In the genomic region with DNA sequence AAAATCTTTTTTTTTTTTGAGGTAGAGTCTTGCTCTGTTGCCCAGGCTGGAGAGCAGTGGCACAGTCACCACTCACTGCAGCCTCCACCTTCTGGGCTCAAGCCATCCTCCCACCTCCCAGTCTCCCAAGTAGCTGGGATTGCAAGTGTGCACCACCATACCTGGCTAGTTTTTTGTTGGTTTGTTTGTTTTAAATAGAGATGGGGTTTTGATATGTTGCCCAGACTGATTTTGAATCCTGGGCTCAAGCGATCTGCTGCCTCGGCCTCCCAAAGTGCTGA, we compare ENCODE assay signal across 12 cellular contexts. TPM values are rescaled to one million over a fixed set of nuclear protein-coding genes. Genes with fewer than 3 reads are reported as not detected.
DNase-seq lines count a peak whose midpoint lies in the region; ATAC-seq, FAIRE-seq and TF ChIP-seq lines count a peak whose summit lies in the region.
"Had no signal": no experiment of that assay in that cellular context is flagged by ENCODE, and none has a peak within 500 bp of the region (broad histone marks: within the 10 kb centered on the region; RNA-seq: fewer than 3 reads in every experiment).

No MANE protein-coding gene starts in this region.

- FAIRE-seq in HTR-8/SVneo (lab: Jason Lieb, UNC): no peak
- FAIRE-seq: islet of Langerhans had no signal

- no peak for TF ChIP-seq CTCF in fibroblast of the aortic adventitia (IDR thresholded peaks at IDR 0.05; ENCODE audit: insufficient read depth, low read length)

- H3K4me3 Mint-ChIP-seq in activated CD4-positive, alpha-beta T cell treated with anti-CD3 and anti-CD28 coated beads, Interleukin-2, amount 10 ng/mL, durations not matched to agents 7 days and 5 days: peak overlapping the region; percentile 84
- H3K4me3 Mint-ChIP-seq in activated CD4-positive, alpha-beta memory T cell treated with anti-CD3 and anti-CD28 coated beads for 36 hours: peak overlapping the region; percentile 81
- H3K4me3 Mint-ChIP-seq in stimulated activated effector memory CD8-positive, alpha-beta T cell treated with anti-CD3 and anti-CD28 coated beads, Interleukin-12 subunit alpha, Interleukin-12 subunit beta, amount 100 ng/mL, for 72 hours: peak overlapping the region; percentile 87

- CTCF ChIA-PET in activated CD4-positive, alpha-beta T cell treated with anti-CD3 and anti-CD28 coated beads, Interleukin-2, amount 10 ng/mL, durations not matched to agents 7 days and 5 days (lab: Charles Lee): interaction anchor here (0.7 kb wide), 3 partner anchors 98 to 641 kb away, joined by 3 to 5 read pairs (median 4); no protein-coding TSS in a partner anchor
- CTCF ChIA-PET in activated CD4-positive, alpha-beta memory T cell treated with anti-CD3 and anti-CD28 coated beads for 36 hours (lab: Charles Lee): interaction anchor here (5.5 kb wide), 1 partner anchor 130 kb away, joined by 77 read pairs; a partner anchor contains a TSS

- intact Hi-C loops in activated CD4-positive, alpha-beta memory T cell treated with anti-CD3 and anti-CD28 coated beads for 36 hours (cut with micrococcal nuclease): no loop called here

- H3K9me3 Mint-ChIP-seq in activated CD4-positive, alpha-beta T cell treated with anti-CD3 and anti-CD28 coated beads, Interleukin-2, amount 10 ng/mL, durations not matched to agents 7 days and 5 days: no peaks in the 10 kb centered on the region
- H3K9me3 Mint-ChIP-seq in activated CD4-positive, alpha-beta memory T cell treated with anti-CD3 and anti-CD28 coated beads for 36 hours: no peaks in the 10 kb centered on the region
- H3K9me3 Mint-ChIP-seq in stimulated activated effector memory CD8-positive, alpha-beta T cell treated with anti-CD3 and anti-CD28 coated beads, Interleukin-12 subunit alpha, Interleukin-12 subunit beta, amount 100 ng/mL, for 72 hours: no peaks in the 10 kb centered on the region

- no peaks in the 10 kb centered on the region for H3K27me3 Mint-ChIP-seq in activated CD4-positive, alpha-beta T cell treated with anti-CD3 and anti-CD28 coated beads, Interleukin-2, amount 10 ng/mL, durations not matched to agents 7 days and 5 days
- H3K27me3 Mint-ChIP-seq in activated CD4-positive, alpha-beta memory T cell treated with anti-CD3 and anti-CD28 coated beads for 36 hours: no peaks in the 10 kb centered on the region

- peak overlapping the region; percentile 99 for H3K4me3 ChIP-seq in fibroblast of the aortic adventitia (ENCODE audit: low read depth, low read length)

- peaks cover 25% of the 10 kb centered on the region for H3K36me3 Mint-ChIP-seq in activated CD4-positive, alpha-beta T cell treated with anti-CD3 and anti-CD28 coated beads, Interleukin-2, amount 10 ng/mL, durations not matched to agents 7 days and 5 days (ENCODE audit: low read depth)
- H3K36me3 Mint-ChIP-seq in activated CD4-positive, alpha-beta memory T cell treated with anti-CD3 and anti-CD28 coated beads for 36 hours: peaks cover 7% of the 10 kb centered on the region
- peaks cover 20% of the 10 kb centered on the region for H3K36me3 Mint-ChIP-seq in stimulated activated effector memory CD8-positive, alpha-beta T cell treated with anti-CD3 and anti-CD28 coated beads, Interleukin-12 subunit alpha, Interleukin-12 subunit beta, amount 100 ng/mL, for 72 hours

- ATAC-seq in stimulated activated effector memory CD8-positive, alpha-beta T cell treated with anti-CD3 and anti-CD28 coated beads, Interleukin-12 subunit alpha, Interleukin-12 subunit beta, amount 100 ng/mL, for 72 hours: no peak
- ATAC-seq in GM21619 (IDR thresholded peaks at IDR 0.05; ENCODE audit: unreplicated experiment) (no peak), HG02970 (IDR thresholded peaks at IDR 0.05; ENCODE audit: low FRiP score, unreplicated experiment) (no peak)

- peak overlapping the region; percentile 90 for H3K27ac Mint-ChIP-seq in activated CD4-positive, alpha-beta T cell treated with anti-CD3 and anti-CD28 coated beads, Interleukin-2, amount 10 ng/mL, durations not matched to agents 7 days and 5 days
- H3K27ac Mint-ChIP-seq in activated CD4-positive, alpha-beta memory T cell treated with anti-CD3 and anti-CD28 coated beads for 36 hours: peak overlapping the region; percentile 68
- peak overlapping the region; percentile 91 for H3K27ac Mint-ChIP-seq in stimulated activated effector memory CD8-positive, alpha-beta T cell treated with anti-CD3 and anti-CD28 coated beads, Interleukin-12 subunit alpha, Interleukin-12 subunit beta, amount 100 ng/mL, for 72 hours

- peaks cover 36% of the 10 kb centered on the region for H3K4me1 Mint-ChIP-seq in activated CD4-positive, alpha-beta T cell treated with anti-CD3 and anti-CD28 coated beads, Interleukin-2, amount 10 ng/mL, durations not matched to agents 7 days and 5 days
- H3K4me1 Mint-ChIP-seq in activated CD4-positive, alpha-beta memory T cell treated with anti-CD3 and anti-CD28 coated beads for 36 hours (ENCODE audit: low read depth): peaks cover 50% of the 10 kb centered on the region
- H3K4me1 Mint-ChIP-seq in stimulated activated effector memory CD8-positive, alpha-beta T cell treated with anti-CD3 and anti-CD28 coated beads, Interleukin-12 subunit alpha, Interleukin-12 subunit beta, amount 100 ng/mL, for 72 hours: peaks cover 47% of the 10 kb centered on the region

- no peak for DNase-seq in activated CD4-positive, alpha-beta T cell treated with anti-CD3 and anti-CD28 coated beads, Interleukin-2, amount 10 ng/mL, durations not matched to agents 7 days and 5 days
- no peak for DNase-seq in activated CD4-positive, alpha-beta T cell treated with anti-CD3 and anti-CD28 coated beads for 4 hours
- no peak for DNase-seq in activated CD4-positive, alpha-beta memory T cell treated with anti-CD3 and anti-CD28 coated beads for 36 hours
- DNase-seq in fibroblast of the aortic adventitia (ENCODE audit: low read depth) (no peak), HTR-8/SVneo (ENCODE audit: insufficient read length, low spot score) (no peak)
- no peak for DNase-seq in stimulated activated effector memory CD8-positive, alpha-beta T cell treated with anti-CD3 and anti-CD28 coated beads, Interleukin-12 subunit alpha, Interleukin-12 subunit beta, amount 100 ng/mL, for 72 hours (ENCODE audit: low spot score in 2 of 2)
- DNase-seq: activated CD4-positive, alpha-beta T cell treated with anti-CD3 and anti-CD28 coated beads, Interleukin-2, amount 50 U/mL, for 1 hour; cortex of kidney; transverse colon had no signal

- POLR2A ChIA-PET in activated CD4-positive, alpha-beta T cell treated with anti-CD3 and anti-CD28 coated beads, Interleukin-2, amount 10 ng/mL, durations not matched to agents 7 days and 5 days (lab: Charles Lee): no interaction called here
- POLR2A ChIA-PET in activated CD4-positive, alpha-beta memory T cell treated with anti-CD3 and anti-CD28 coated beads for 36 hours (lab: Charles Lee): no interaction called here

RNA-seq across cellular contexts. Expression of a gene that starts 2.0 kb away (rescaled TPM):
- total RNA-seq in activated CD4-positive, alpha-beta T cell treated with anti-CD3 and anti-CD28 coated beads, Interleukin-2, amount 10 ng/mL, durations not matched to agents 7 days and 5 days: 10 to 100 TPM; 33.0 to 36.3 TPM
- 10 to 100 TPM; 16.4 to 17.2 TPM for total RNA-seq in activated CD4-positive, alpha-beta memory T cell treated with anti-CD3 and anti-CD28 coated beads for 36 hours
- total RNA-seq in fibroblast of the aortic adventitia (ENCODE audit: low replicate concordance): 7.7 and 18.0 TPM in 2 replicates
